ENCODE assay signal across 8 cellular contexts in the genomic region with DNA sequence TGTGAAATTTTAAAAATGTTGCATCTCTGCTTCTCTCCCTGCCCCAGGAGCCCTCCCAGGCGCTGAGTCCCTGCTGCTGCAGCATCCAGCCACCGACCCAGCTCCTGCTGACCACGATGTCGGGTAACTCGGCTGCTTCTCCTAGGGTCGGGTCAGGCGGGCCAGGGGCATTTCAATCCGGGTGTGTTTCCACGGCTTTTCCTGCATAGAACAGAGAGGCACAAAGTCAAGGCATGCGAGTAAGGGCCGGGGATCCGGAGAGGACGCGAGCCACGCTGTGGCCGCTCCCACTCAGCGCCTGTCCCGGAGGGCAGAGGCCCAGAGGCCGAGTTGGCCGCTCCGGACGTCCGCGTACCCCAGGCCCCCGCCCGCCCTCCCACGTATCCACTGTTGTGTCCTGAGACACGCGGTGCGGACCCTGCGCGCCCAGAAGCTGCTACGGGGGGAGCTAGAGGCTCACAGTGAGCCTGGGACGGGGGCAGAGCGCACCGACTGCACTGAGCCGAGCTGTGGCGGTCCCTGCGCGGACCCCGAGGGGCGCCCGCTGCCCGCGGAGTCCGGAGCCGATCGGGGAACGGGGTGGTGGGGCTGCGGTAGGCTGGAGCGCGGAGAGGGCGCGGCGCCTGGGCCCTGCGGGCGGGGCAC. TPM values are rescaled to one million over a fixed set of nuclear protein-coding genes. Genes with fewer than 3 reads are reported as not detected.
DNase-seq lines count a peak whose midpoint lies in the region; ATAC-seq and TF ChIP-seq lines count a peak whose summit lies in the region.

A gene with protein sequence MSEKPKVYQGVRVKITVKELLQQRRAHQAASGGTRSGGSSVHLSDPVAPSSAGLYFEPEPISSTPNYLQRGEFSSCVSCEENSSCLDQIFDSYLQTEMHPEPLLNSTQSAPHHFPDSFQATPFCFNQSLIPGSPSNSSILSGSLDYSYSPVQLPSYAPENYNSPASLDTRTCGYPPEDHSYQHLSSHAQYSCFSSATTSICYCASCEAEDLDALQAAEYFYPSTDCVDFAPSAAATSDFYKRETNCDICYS (plus strand): TSS at position 81 of the 645 bp plus-strand sequence. CDS start 36 bp downstream, at position 117.

- H3K27me3 ChIP-seq in parathyroid adenoma (ENCODE audit: control insufficient read depth, insufficient read depth, low read length): no peaks in the 10 kb centered on the region

- no peaks in the 10 kb centered on the region for H3K36me3 ChIP-seq in parathyroid adenoma (ENCODE audit: control insufficient read depth, insufficient read depth, low read length)

- DNase-seq in fibroblast of mammary gland (ENCODE audit: low read depth): no peak
- DNase-seq in foreskin melanocyte: no peak
- no peak for DNase-seq in kidney tubule cell (ENCODE audit: low spot score)
- no peak for DNase-seq in activated gamma-delta T cell treated with Interleukin-2 at 50 U/mL for 16 hours

- no peaks in the 10 kb centered on the region for H3K36me3 Mint-ChIP-seq in IgD-negative memory B cell

- peaks cover 3% of the 10 kb centered on the region for H3K27me3 Mint-ChIP-seq in IgD-negative memory B cell

- H3K4me2 ChIP-seq in parathyroid adenoma (ENCODE audit: low read length): peak within 1 kb of the TSS; percentile 78

- H3K4me1 ChIP-seq in parathyroid adenoma: peaks cover 23% of the 10 kb centered on the region

- peak within 1 kb of the TSS; percentile 96 for H3K27ac ChIP-seq in parathyroid adenoma

- H3K9me3 Mint-ChIP-seq in IgD-negative memory B cell: no peaks in the 10 kb centered on the region

- peak within 1 kb of the TSS; percentile 74 to 88 (median 83) for H3K4me3 Mint-ChIP-seq in IgD-negative memory B cell

- no peaks in the 10 kb centered on the region for H3K9me3 ChIP-seq in parathyroid adenoma (ENCODE audit: control insufficient read depth, low read length)

- TF ChIP-seq CTCF in fibroblast of mammary gland (conservative IDR thresholded peaks at IDR 0.05; ENCODE audit: control insufficient read depth, insufficient read depth, low read depth, low read length) (no peak), parathyroid adenoma (IDR thresholded peaks at IDR 0.05) (no peak)

- ATAC-seq in GM19035 (IDR thresholded peaks at IDR 0.05; ENCODE audit: unreplicated experiment): peak; percentile 40
- no peak for ATAC-seq in HG03469 (IDR thresholded peaks at IDR 0.05; ENCODE audit: unreplicated experiment)

- no peak within 1 kb of the TSS for H3K27ac Mint-ChIP-seq in IgD-negative memory B cell

- H3K9ac ChIP-seq in parathyroid adenoma: peak within 1 kb of the TSS; percentile 80

- H3K79me2 ChIP-seq in parathyroid adenoma: no peaks in the 10 kb centered on the region

- H3K4me3 ChIP-seq in fibroblast of mammary gland (ENCODE audit: control insufficient read depth, low read depth, low read length) (peak within 1 kb of the TSS; percentile 52), parathyroid adenoma (ENCODE audit: low read depth, low read length) (peak within 1 kb of the TSS; percentile 72)

- peak within 1 kb of the TSS; percentile 94 for H2AFZ ChIP-seq in parathyroid adenoma

- H3K4me1 Mint-ChIP-seq in IgD-negative memory B cell: peaks cover 16 to 30% (median 28%) of the 10 kb centered on the region in 3 donors

RNA-seq across cellular contexts. Expression of the gene that starts here (rescaled TPM):
- polyA plus RNA-seq in IgD-negative memory B cell: 0.18 TPM
